Comparison of ENCODE assay signal across 1 cellular context in genomic region chr3:100560426-100560825, GRCh38.
TF ChIP-seq lines count a peak whose summit lies in the region.

No MANE protein-coding gene starts in this region.

TF ChIP-seq in WTC11, 78 proteins besides CTCF, POLR2A, EP300 and RAD21 (continued from another document):
- TF ChIP-seq, protein P1, sequence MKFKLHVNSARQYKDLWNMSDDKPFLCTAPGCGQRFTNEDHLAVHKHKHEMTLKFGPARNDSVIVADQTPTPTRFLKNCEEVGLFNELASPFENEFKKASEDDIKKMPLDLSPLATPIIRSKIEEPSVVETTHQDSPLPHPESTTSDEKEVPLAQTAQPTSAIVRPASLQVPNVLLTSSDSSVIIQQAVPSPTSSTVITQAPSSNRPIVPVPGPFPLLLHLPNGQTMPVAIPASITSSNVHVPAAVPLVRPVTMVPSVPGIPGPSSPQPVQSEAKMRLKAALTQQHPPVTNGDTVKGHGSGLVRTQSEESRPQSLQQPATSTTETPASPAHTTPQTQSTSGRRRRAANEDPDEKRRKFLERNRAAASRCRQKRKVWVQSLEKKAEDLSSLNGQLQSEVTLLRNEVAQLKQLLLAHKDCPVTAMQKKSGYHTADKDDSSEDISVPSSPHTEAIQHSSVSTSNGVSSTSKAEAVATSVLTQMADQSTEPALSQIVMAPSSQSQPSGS (CRISPR knock-in tag; IDR thresholded peaks at IDR 0.05; ENCODE audit: borderline replicate concordance, low read depth), result no peak
- TF ChIP-seq ZNF317 (CRISPR knock-in tag; IDR thresholded peaks at IDR 0.05; ENCODE audit: borderline replicate concordance, low read depth), result no peak
- TF ChIP-seq CBFB (CRISPR knock-in tag; IDR thresholded peaks at IDR 0.05; ENCODE audit: low read depth), result no peak
